ENCODE assay signal across 24 cellular contexts in the genomic region with DNA sequence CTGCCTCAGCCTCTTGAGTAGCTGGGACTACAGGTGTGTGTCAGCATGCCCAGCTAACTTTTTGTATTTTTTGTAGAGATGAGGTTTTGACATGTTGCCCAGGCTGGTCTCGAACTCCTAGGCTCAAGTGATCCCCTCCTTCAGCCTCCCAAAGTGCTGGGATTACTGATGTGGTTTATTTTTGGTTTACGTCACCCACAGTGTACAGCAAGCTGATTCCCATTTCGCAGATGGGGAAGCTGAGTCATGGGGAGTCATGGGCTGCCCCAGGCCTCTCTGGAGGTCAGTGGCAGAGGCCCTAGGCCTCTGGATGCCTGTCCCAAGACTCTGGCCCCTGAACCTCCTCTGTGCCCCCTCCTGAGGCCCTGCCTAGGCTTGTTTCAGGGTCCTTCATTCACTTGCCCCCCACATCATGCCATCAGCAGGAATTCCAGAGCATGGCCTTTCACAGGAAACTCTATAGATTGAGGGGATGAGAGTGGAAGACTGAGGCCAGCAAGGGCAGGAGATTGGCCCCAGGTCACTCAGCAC.
DNase-seq lines count a peak whose midpoint lies in the region; ATAC-seq, FAIRE-seq and TF ChIP-seq lines count a peak whose summit lies in the region.
"Had no signal": no experiment of that assay in that cellular context is flagged by ENCODE, and none has a peak within 500 bp of the region (broad histone marks: within the 10 kb centered on the region; RNA-seq: fewer than 3 reads in every experiment).

No MANE protein-coding gene starts in this region.

- no peaks in the 10 kb centered on the region for H3K36me3 Mint-ChIP-seq in activated CD8-positive, alpha-beta memory T cell treated with anti-CD3 and anti-CD28 coated beads, Interleukin-2, amount 10 ng/mL, durations not matched to agents 7 days and 5 days
- H3K36me3 Mint-ChIP-seq: CD4-positive, alpha-beta memory T cell had no signal

- H3K9ac ChIP-seq in HUES64 (ENCODE audit: low read depth, low read length) = peak overlapping the region; percentile 3; the same call in 1 of the 2 replicates
- H3K9ac ChIP-seq: BLaER1 treated with 17β-estradiol and CSF1 and Interleukin-3, amounts not matched to agents 10 nM and 100 nM; KMS-11 had no signal

- 95% methylated on average over 3 of the region's 3 CpGs for WGBS in HUES64
- WGBS in small intestine, 3 donors = 47 to 87% (median 76%) methylated on average over 3 of the region's 3 CpGs

- H3K36me3 ChIP-seq in HUES64 (ENCODE audit: insufficient read depth, low read length) = no peaks in the 10 kb centered on the region
- no peaks in the 10 kb centered on the region for H3K36me3 ChIP-seq in small intestine (ENCODE audit: control insufficient read depth in 2 of 2, insufficient read depth in 2 of 2, low read length in 2 of 2)
- H3K36me3 ChIP-seq: BLaER1 treated with 17β-estradiol and CSF1 and Interleukin-3, amounts not matched to agents 10 nM and 100 nM; Peyer's patch; SJCRH30 had no signal

- H3K4me3 Mint-ChIP-seq in activated CD8-positive, alpha-beta memory T cell treated with anti-CD3 and anti-CD28 coated beads, Interleukin-2, amount 10 ng/mL, durations not matched to agents 7 days and 5 days = no peak overlapping the region
- H3K4me3 Mint-ChIP-seq: CD4-positive, alpha-beta memory T cell had no signal

- H3K4me1 Mint-ChIP-seq in activated CD8-positive, alpha-beta memory T cell treated with anti-CD3 and anti-CD28 coated beads, Interleukin-2, amount 10 ng/mL, durations not matched to agents 7 days and 5 days = no peaks in the 10 kb centered on the region
- H3K4me1 Mint-ChIP-seq: CD4-positive, alpha-beta memory T cell had no signal

- intact Hi-C loops in sciatic nerve (cut with DNase I) = no loop called here

- TF ChIP-seq CTCF in D721Med (IDR thresholded peaks at IDR 0.05; ENCODE audit: insufficient read depth, missing control alignments) = no peak

- H3K27me3 ChIP-seq in HUES64 (ENCODE audit: insufficient read depth, low read length) = no peaks in the 10 kb centered on the region
- H3K27me3 ChIP-seq in small intestine (ENCODE audit: control insufficient read depth in 2 of 2, insufficient read depth in 2 of 2, low read length in 2 of 2) = peaks cover 0 to 3% of the 10 kb centered on the region in 2 donors
- H3K27me3 ChIP-seq: BLaER1 treated with 17β-estradiol and CSF1 and Interleukin-3, amounts not matched to agents 10 nM and 100 nM; Peyer's patch; SJCRH30 had no signal

- H3K9me3 Mint-ChIP-seq in activated CD8-positive, alpha-beta memory T cell treated with anti-CD3 and anti-CD28 coated beads, Interleukin-2, amount 10 ng/mL, durations not matched to agents 7 days and 5 days (ENCODE audit: low read depth) = no peaks in the 10 kb centered on the region

- FAIRE-seq in small intestine (lab: Jason Lieb, UNC) = no peak
- no peak for FAIRE-seq in D721Med (lab: Jason Lieb, UNC)
- FAIRE-seq: GM12891, H54 had no signal

- no peak for ATAC-seq in activated CD8-positive, alpha-beta memory T cell treated with anti-CD3 and anti-CD28 coated beads, Interleukin-2, amount 10 ng/mL, durations not matched to agents 7 days and 5 days
- no peak for ATAC-seq in sciatic nerve

- H3K27me3 Mint-ChIP-seq in activated CD8-positive, alpha-beta memory T cell treated with anti-CD3 and anti-CD28 coated beads, Interleukin-2, amount 10 ng/mL, durations not matched to agents 7 days and 5 days = peaks cover 4% of the 10 kb centered on the region

- CTCF ChIA-PET in activated CD8-positive, alpha-beta memory T cell treated with anti-CD3 and anti-CD28 coated beads, Interleukin-2, amount 10 ng/mL, durations not matched to agents 7 days and 5 days (lab: Charles Lee) = no interaction called here

- H3K27ac Mint-ChIP-seq in activated CD8-positive, alpha-beta memory T cell treated with anti-CD3 and anti-CD28 coated beads, Interleukin-2, amount 10 ng/mL, durations not matched to agents 7 days and 5 days = no peak overlapping the region
- H3K27ac Mint-ChIP-seq: CD4-positive, alpha-beta memory T cell had no signal

- H3K4me3 ChIP-seq in HUES64 (ENCODE audit: low read length) (no peak overlapping the region), small intestine (ENCODE audit: low read depth in 1 of 2, low read length in 2 of 2) (no peak overlapping the region)
- H3K4me3 ChIP-seq: BLaER1 treated with 17β-estradiol and CSF1 and Interleukin-3, amounts not matched to agents 10 nM and 100 nM; Peyer's patch; SJCRH30 had no signal

- H3K9me3 ChIP-seq in HUES64 (ENCODE audit: insufficient read depth, low read depth, low read length) = no peaks in the 10 kb centered on the region
- no peaks in the 10 kb centered on the region for H3K9me3 ChIP-seq in small intestine (ENCODE audit: control insufficient read depth, low read depth)
- H3K9me3 ChIP-seq: BLaER1 treated with 17β-estradiol and CSF1 and Interleukin-3, amounts not matched to agents 10 nM and 100 nM; Peyer's patch; SJCRH30 had no signal

- H3K4me1 ChIP-seq in HUES64 (ENCODE audit: insufficient read depth, low read length) (peaks cover 39% of the 10 kb centered on the region), small intestine (ENCODE audit: control insufficient read depth in 2 of 2, insufficient read depth in 1 of 2, low read depth in 1 of 2, low read length in 1 of 2) (no peaks in the 10 kb centered on the region)
- H3K4me1 ChIP-seq: Peyer's patch, SJCRH30 had no signal

- H3K27ac ChIP-seq in HUES64 (ENCODE audit: low read depth, low read length) (no peak overlapping the region), small intestine (ENCODE audit: low read depth in 1 of 2, low read length in 1 of 2) (no peak overlapping the region)
- H3K27ac ChIP-seq: BLaER1 treated with 17β-estradiol and CSF1 and Interleukin-3, amounts not matched to agents 10 nM and 100 nM; HL-60; KMS-11; Peyer's patch; SJCRH30 had no signal

- peak; percentile 10 for DNase-seq in activated CD8-positive, alpha-beta memory T cell treated with anti-CD3 and anti-CD28 coated beads, Interleukin-2, amount 50 U/mL, for 48 hours
- DNase-seq in activated CD8-positive, alpha-beta memory T cell treated with anti-CD3 and anti-CD28 coated beads, Interleukin-2, amount 10 ng/mL, durations not matched to agents 7 days and 5 days = no peak
- peak; percentile 29 for DNase-seq in islet precursor cell
- peak; percentile 1 for DNase-seq in sciatic nerve (ENCODE audit: low spot score)
- DNase-seq in LoVo (ENCODE audit: low spot score) = no peak
- no peak for DNase-seq in small intestine
- DNase-seq in D721Med (ENCODE audit: insufficient read length, low spot score) = no peak
- DNase-seq: 8988T; CD4-positive, alpha-beta memory T cell; DMS153; IMR-90; NCI-H1105; NCI-H2029 treated with DMSO at 0.1 percent for 48 hours; NCI-H345; NCI-H524 treated with DMSO at 0.1 percent for 48 hours; NCI-H82; Peyer's patch; SJCRH30 had no signal

Comparison
In these comparisons a context has a peak if more than half of its experiments do, and no peak if none do; other contexts are left out.
1. DNase-seq: peak in activated CD8-positive, alpha-beta memory T cell treated with anti-CD3 and anti-CD28 coated beads, Interleukin-2, amount 50 U/mL, for 48 hours (single experiment), islet precursor cell (single experiment) and sciatic nerve (single experiment); none in activated CD8-positive, alpha-beta memory T cell treated with anti-CD3 and anti-CD28 coated beads, Interleukin-2, amount 10 ng/mL, durations not matched to agents 7 days and 5 days (single experiment), LoVo (single experiment), small intestine (single experiment) and D721Med (single experiment).